In the genomic region with DNA sequence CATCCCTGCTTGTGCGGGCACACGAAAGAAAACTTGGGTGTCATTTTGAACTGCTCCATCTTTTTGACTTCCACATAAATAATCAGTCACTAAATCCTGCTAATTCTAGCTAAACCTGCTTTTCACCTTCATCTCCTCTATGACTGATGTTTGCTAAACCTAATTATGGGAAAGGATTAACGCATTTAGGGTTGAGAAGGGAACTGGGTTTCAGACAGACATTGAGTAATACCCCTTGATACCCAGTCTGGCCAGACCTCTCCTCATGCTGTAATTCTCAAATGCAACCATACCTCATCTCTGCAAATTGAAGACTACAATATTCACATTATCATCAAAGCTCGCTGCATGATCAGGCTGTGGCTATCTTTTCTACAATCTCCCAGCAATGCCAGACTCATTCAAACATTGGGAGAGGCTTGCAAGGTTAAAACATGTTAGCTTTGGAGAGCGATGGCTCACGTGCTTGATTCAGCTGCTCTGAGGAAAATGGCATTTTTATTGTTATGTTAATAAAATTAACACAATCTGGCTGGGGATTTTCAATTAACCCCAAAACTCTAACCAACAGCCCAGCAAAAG, we compare ENCODE assay signal across 2 cellular contexts.
TF ChIP-seq lines count a peak whose summit lies in the region.

No MANE protein-coding gene starts in this region.

TF ChIP-seq in GM12878, 131 proteins besides CTCF, POLR2A, EP300 and RAD21 (continues in another document):
- TF ChIP-seq, protein P1, sequence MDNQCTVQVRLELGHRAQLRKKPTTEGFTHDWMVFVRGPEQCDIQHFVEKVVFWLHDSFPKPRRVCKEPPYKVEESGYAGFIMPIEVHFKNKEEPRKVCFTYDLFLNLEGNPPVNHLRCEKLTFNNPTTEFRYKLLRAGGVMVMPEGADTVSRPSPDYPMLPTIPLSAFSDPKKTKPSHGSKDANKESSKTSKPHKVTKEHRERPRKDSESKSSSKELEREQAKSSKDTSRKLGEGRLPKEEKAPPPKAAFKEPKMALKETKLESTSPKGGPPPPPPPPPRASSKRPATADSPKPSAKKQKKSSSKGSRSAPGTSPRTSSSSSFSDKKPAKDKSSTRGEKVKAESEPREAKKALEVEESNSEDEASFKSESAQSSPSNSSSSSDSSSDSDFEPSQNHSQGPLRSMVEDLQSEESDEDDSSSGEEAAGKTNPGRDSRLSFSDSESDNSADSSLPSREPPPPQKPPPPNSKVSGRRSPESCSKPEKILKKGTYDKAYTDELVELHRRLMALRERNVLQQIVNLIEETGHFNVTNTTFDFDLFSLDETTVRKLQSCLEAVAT (IDR thresholded peaks at IDR 0.05): no peak
- no peak for TF ChIP-seq ZZZ3 (IDR thresholded peaks at IDR 0.05; ENCODE audit: control insufficient read depth, insufficient read length, low read depth)
- TF ChIP-seq CHD1 (IDR thresholded peaks at IDR 0.05; ENCODE audit: low read depth, low read length): no peak
- no peak for TF ChIP-seq ZNF24 (IDR thresholded peaks at IDR 0.05)
- TF ChIP-seq, protein P2, sequence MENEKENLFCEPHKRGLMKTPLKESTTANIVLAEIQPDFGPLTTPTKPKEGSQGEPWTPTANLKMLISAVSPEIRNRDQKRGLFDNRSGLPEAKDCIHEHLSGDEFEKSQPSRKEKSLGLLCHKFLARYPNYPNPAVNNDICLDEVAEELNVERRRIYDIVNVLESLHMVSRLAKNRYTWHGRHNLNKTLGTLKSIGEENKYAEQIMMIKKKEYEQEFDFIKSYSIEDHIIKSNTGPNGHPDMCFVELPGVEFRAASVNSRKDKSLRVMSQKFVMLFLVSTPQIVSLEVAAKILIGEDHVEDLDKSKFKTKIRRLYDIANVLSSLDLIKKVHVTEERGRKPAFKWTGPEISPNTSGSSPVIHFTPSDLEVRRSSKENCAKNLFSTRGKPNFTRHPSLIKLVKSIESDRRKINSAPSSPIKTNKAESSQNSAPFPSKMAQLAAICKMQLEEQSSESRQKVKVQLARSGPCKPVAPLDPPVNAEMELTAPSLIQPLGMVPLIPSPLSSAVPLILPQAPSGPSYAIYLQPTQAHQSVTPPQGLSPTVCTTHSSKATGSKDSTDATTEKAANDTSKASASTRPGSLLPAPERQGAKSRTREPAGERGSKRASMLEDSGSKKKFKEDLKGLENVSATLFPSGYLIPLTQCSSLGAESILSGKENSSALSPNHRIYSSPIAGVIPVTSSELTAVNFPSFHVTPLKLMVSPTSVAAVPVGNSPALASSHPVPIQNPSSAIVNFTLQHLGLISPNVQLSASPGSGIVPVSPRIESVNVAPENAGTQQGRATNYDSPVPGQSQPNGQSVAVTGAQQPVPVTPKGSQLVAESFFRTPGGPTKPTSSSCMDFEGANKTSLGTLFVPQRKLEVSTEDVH (IDR thresholded peaks at IDR 0.05; ENCODE audit: low read depth, partially characterized antibody): no peak
- TF ChIP-seq, protein P3, sequence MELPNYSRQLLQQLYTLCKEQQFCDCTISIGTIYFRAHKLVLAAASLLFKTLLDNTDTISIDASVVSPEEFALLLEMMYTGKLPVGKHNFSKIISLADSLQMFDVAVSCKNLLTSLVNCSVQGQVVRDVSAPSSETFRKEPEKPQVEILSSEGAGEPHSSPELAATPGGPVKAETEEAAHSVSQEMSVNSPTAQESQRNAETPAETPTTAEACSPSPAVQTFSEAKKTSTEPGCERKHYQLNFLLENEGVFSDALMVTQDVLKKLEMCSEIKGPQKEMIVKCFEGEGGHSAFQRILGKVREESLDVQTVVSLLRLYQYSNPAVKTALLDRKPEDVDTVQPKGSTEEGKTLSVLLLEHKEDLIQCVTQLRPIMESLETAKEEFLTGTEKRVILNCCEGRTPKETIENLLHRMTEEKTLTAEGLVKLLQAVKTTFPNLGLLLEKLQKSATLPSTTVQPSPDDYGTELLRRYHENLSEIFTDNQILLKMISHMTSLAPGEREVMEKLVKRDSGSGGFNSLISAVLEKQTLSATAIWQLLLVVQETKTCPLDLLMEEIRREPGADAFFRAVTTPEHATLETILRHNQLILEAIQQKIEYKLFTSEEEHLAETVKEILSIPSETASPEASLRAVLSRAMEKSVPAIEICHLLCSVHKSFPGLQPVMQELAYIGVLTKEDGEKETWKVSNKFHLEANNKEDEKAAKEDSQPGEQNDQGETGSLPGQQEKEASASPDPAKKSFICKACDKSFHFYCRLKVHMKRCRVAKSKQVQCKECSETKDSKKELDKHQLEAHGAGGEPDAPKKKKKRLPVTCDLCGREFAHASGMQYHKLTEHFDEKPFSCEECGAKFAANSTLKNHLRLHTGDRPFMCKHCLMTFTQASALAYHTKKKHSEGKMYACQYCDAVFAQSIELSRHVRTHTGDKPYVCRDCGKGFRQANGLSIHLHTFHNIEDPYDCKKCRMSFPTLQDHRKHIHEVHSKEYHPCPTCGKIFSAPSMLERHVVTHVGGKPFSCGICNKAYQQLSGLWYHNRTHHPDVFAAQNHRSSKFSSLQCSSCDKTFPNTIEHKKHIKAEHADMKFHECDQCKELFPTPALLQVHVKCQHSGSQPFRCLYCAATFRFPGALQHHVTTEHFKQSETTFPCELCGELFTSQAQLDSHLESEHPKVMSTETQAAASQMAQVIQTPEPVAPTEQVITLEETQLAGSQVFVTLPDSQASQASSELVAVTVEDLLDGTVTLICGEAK (IDR thresholded peaks at IDR 0.05; ENCODE audit: borderline replicate concordance): no peak
- no peak for TF ChIP-seq SIX5 (IDR thresholded peaks at IDR 0.05; ENCODE audit: low read depth, low read length, severe bottlenecking)
- TF ChIP-seq, protein P4, sequence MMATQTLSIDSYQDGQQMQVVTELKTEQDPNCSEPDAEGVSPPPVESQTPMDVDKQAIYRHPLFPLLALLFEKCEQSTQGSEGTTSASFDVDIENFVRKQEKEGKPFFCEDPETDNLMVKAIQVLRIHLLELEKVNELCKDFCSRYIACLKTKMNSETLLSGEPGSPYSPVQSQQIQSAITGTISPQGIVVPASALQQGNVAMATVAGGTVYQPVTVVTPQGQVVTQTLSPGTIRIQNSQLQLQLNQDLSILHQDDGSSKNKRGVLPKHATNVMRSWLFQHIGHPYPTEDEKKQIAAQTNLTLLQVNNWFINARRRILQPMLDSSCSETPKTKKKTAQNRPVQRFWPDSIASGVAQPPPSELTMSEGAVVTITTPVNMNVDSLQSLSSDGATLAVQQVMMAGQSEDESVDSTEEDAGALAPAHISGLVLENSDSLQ (IDR thresholded peaks at IDR 0.05): no peak
- no peak for TF ChIP-seq RELA (IDR thresholded peaks at IDR 0.05; ENCODE audit: borderline replicate concordance, partially characterized antibody)
- TF ChIP-seq WRNIP1 (IDR thresholded peaks at IDR 0.05; ENCODE audit: borderline replicate concordance, low read depth, low read length): no peak
- no peak for TF ChIP-seq RFX5 (IDR thresholded peaks at IDR 0.05; ENCODE audit: low read depth, low read length)
- TF ChIP-seq, protein P5, sequence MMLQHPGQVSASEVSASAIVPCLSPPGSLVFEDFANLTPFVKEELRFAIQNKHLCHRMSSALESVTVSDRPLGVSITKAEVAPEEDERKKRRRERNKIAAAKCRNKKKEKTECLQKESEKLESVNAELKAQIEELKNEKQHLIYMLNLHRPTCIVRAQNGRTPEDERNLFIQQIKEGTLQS (IDR thresholded peaks at IDR 0.05; ENCODE audit: borderline replicate concordance, extremely low read depth, low read depth, low read length): no peak

TF ChIP-seq in neural cell, 6 proteins besides CTCF, POLR2A, EP300 and RAD21:
- TF ChIP-seq EZH2 (IDR thresholded peaks at IDR 0.05; ENCODE audit: borderline replicate concordance, insufficient read depth, low read length, poor library complexity, severe bottlenecking): no peak
- TF ChIP-seq, protein P6, sequence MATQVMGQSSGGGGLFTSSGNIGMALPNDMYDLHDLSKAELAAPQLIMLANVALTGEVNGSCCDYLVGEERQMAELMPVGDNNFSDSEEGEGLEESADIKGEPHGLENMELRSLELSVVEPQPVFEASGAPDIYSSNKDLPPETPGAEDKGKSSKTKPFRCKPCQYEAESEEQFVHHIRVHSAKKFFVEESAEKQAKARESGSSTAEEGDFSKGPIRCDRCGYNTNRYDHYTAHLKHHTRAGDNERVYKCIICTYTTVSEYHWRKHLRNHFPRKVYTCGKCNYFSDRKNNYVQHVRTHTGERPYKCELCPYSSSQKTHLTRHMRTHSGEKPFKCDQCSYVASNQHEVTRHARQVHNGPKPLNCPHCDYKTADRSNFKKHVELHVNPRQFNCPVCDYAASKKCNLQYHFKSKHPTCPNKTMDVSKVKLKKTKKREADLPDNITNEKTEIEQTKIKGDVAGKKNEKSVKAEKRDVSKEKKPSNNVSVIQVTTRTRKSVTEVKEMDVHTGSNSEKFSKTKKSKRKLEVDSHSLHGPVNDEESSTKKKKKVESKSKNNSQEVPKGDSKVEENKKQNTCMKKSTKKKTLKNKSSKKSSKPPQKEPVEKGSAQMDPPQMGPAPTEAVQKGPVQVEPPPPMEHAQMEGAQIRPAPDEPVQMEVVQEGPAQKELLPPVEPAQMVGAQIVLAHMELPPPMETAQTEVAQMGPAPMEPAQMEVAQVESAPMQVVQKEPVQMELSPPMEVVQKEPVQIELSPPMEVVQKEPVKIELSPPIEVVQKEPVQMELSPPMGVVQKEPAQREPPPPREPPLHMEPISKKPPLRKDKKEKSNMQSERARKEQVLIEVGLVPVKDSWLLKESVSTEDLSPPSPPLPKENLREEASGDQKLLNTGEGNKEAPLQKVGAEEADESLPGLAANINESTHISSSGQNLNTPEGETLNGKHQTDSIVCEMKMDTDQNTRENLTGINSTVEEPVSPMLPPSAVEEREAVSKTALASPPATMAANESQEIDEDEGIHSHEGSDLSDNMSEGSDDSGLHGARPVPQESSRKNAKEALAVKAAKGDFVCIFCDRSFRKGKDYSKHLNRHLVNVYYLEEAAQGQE (IDR thresholded peaks at IDR 0.05; ENCODE audit: borderline replicate concordance): no peak
- TF ChIP-seq POLR2AphosphoS5 (IDR thresholded peaks at IDR 0.05): no peak
- TF ChIP-seq MXI1 (conservative IDR thresholded peaks at IDR 0.05; ENCODE audit: poor library complexity, severe bottlenecking): no peak
- no peak for TF ChIP-seq TAF1 (IDR thresholded peaks at IDR 0.05; ENCODE audit: low read depth)
- TF ChIP-seq SMC3 (conservative IDR thresholded peaks at IDR 0.05; ENCODE audit: poor library complexity): no peak
